Comparison of ENCODE assay signal across 10 cellular contexts in genomic region chr18:59696311-59697235, GRCh38. TPM values are rescaled to one million over a fixed set of nuclear protein-coding genes. Genes with fewer than 3 reads are reported as not detected.
A peak's percentile ranks its signal among the peaks of the same experiment; 100 is the strongest.
DNase-seq lines count a peak whose midpoint lies in the region.
"Had no signal": no experiment of that assay in that cellular context is flagged by ENCODE, and none has a peak within 500 bp of the region (broad histone marks: within the 10 kb centered on the region; RNA-seq: fewer than 3 reads in every experiment).

No MANE protein-coding gene starts in this region.

- H4K5ac ChIP-seq in mesendoderm (ENCODE audit: low read length) = no peak overlapping the region

- peak overlapping the region; percentile 78 for H3K4me3 ChIP-seq in HUES64 (ENCODE audit: low read length)
- H3K4me3 ChIP-seq in mesendoderm (ENCODE audit: low read length) = peak overlapping the region; percentile 35

- no peak overlapping the region for H3K4ac ChIP-seq in mesendoderm (ENCODE audit: low read depth, low read length)

- H3K4me1 ChIP-seq in HUES64 (ENCODE audit: insufficient read depth, low read length) (peaks cover 33% of the 10 kb centered on the region), mesendoderm (ENCODE audit: control insufficient read depth, low read depth, low read length) (no peaks in the 10 kb centered on the region)

- peak overlapping the region; percentile 50 for H3K9ac ChIP-seq in HUES64 (ENCODE audit: low read depth, low read length)
- H3K9ac ChIP-seq in mesendoderm (ENCODE audit: low read length) = peak overlapping the region; percentile 45

- H2BK15ac ChIP-seq in mesendoderm (replicated peaks; ENCODE audit: low read depth) = no peak overlapping the region

- H3K36me3 ChIP-seq in HUES64 (ENCODE audit: insufficient read depth, low read length) (no peaks in the 10 kb centered on the region), mesendoderm (ENCODE audit: control insufficient read depth, insufficient read depth, low read length) (no peaks in the 10 kb centered on the region)

- no peaks in the 10 kb centered on the region for H3K79me1 ChIP-seq in mesendoderm (ENCODE audit: low read length)

- H2BK5ac ChIP-seq in mesendoderm (ENCODE audit: low read length) = no peak overlapping the region

- no peaks in the 10 kb centered on the region for H3K79me2 ChIP-seq in mesendoderm (ENCODE audit: control insufficient read depth, insufficient read depth, low read length)

- H2AK5ac ChIP-seq in mesendoderm (ENCODE audit: low read length) = no peak overlapping the region

- no peak overlapping the region for H2BK120ac ChIP-seq in mesendoderm (ENCODE audit: low read depth, low read length)

- WGBS in HUES64 = 1% methylated on average over 79 of the region's 79 CpGs
- WGBS in mesendoderm (ENCODE audit: extremely low coverage, insufficient coverage, low lambda C conversion rate) = no CpG with 5 or more reads among the region's 79 CpGs

- peak overlapping the region; percentile 90 for H3K4me2 ChIP-seq in mesendoderm (ENCODE audit: low read length)

- no peak overlapping the region for H3K27ac ChIP-seq in HUES64 (ENCODE audit: low read depth, low read length)
- H3K27ac ChIP-seq in mesendoderm (ENCODE audit: low read depth, low read length) = no peak overlapping the region
- H3K27ac ChIP-seq: 22Rv1 had no signal

- peak overlapping the region; percentile 76 for H3K56ac ChIP-seq in mesendoderm (ENCODE audit: low read length)

- H3K9me3 ChIP-seq in HUES64 (ENCODE audit: insufficient read depth, low read depth, low read length) = no peaks in the 10 kb centered on the region

- no peak overlapping the region for H4K8ac ChIP-seq in mesendoderm (ENCODE audit: low read depth, low read length)

- H3K23ac ChIP-seq in mesendoderm (ENCODE audit: low read length) = peak overlapping the region; percentile 45

- H3K18ac ChIP-seq in mesendoderm (ENCODE audit: low read length) = no peak overlapping the region

- H3K27me3 ChIP-seq in HUES64 (ENCODE audit: insufficient read depth, low read length) (peaks cover 70% of the 10 kb centered on the region), mesendoderm (ENCODE audit: insufficient read depth, low read length, poor library complexity) (peaks cover 23% of the 10 kb centered on the region)

- DNase-seq in DMS 273 (lab: John Stamatoyannopoulos, UW; ENCODE audit: unreplicated experiment) (peak; percentile 69), DMS 273 treated with DMSO at 0.1 percent for 48 hours (lab: John Stamatoyannopoulos, UW) (no peak), dermis blood vessel endothelial cell (peak; percentile 34), mesendoderm (peak; percentile 53), NCI-H82 (lab: John Stamatoyannopoulos, UW) (no peak), NCI-H2029 (lab: John Stamatoyannopoulos, UW) (no peak), SHP77 (lab: John Stamatoyannopoulos, UW) (no peak)

RNA-seq across cellular contexts. Expression of gene CCBE1, which starts 0.7 kb away (rescaled TPM):
- 3.6 TPM for polyA plus RNA-seq in HUES64 (2013, experiment 1 of 2)
- 8.9 TPM for polyA plus RNA-seq in HUES64 (2013, experiment 2 of 2)
- 0.14 and 0.68 TPM in 2 replicates for total RNA-seq in dermis blood vessel endothelial cell
- polyA plus RNA-seq in mesendoderm (2013, experiment 1 of 2) = 0.11 TPM
- polyA plus RNA-seq in mesendoderm (2013, experiment 2 of 2) = 0.17 TPM
- total RNA-seq: T-helper 1 cell treated with Interleukin-12 subunit alpha and Interleukin-12 subunit beta and Interleukin-4 antibody, amounts not matched to agents 30 ng/mL and 1 ng/mL, for 36 hours had no signal

Comparison
In these comparisons a context has a peak if more than half of its experiments do, and no peak if none do; other contexts are left out.
1. DNase-seq: peak in DMS 273 (single experiment), dermis blood vessel endothelial cell (single experiment) and mesendoderm (single experiment); none in DMS 273 treated with DMSO at 0.1 percent for 48 hours (single experiment), NCI-H82 (single experiment), NCI-H2029 (single experiment) and SHP77 (0 of 2).